7 cellular contexts compared by ENCODE assay signal in the genomic region with DNA sequence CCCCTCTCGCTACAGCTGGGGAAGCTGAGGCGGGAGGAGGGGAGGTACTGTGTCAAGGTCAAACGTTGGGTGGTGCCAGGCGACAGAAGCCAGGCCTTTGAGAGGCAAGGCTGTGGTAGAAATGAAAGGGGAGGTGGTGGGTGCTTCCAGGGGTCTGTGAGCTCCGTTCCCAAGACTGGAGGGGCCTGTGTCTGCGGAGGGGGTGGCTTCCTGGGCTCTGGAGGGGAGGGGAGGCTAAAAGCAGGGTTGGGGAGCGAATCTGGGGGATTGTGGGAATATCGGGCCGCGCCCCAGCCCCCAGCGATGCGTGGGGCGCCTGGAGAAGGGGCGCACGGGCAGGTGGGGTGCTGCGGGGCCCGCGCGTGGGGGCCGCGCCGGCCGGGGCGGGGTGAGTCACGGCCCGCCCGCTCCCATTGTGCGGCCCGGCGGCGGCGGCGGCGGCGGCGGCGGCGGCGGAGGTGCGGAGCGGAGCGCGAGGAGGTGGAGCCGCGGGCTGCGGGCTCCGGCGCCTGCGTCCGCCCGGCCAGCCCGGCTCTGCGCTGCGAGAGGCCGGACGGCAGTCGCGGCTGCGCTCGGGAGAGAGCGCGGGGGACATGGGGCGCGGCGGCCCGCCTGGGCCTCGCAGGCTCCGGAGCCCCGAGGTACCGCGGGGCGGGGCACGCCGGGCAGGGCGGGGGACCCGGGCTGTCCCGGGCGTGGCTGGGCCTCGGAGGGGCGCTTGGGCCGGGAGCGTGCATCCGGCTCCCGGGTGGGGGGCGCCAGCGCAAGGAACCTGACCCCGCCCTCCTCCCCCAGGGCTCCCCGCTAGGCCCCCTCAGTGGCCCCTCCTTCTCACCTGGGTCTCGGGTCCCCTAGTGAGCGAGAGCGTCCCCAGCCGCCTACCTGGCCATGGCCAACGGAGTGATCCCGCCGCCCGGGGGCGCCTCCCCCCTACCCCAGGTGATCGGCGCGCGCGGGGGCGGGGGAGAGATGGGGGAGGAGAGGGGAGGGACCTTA. TPM values are rescaled to one million over a fixed set of nuclear protein-coding genes. Genes with fewer than 3 reads are reported as not detected.
DNase-seq lines count a peak whose midpoint lies in the region; ATAC-seq and TF ChIP-seq lines count a peak whose summit lies in the region.

Gene SLC4A3 (plus strand): TSS at position 526 of the 996 bp plus-strand sequence. CDS start 363 bp downstream, at position 889.

- peaks cover 15% of the 10 kb centered on the region for H3K27me3 Mint-ChIP-seq in stimulated activated naive CD8-positive, alpha-beta T cell treated with anti-CD3 and anti-CD28 coated beads, Interleukin-15, Interleukin-2, amounts not matched to agents 100 ng/mL and 50 ng/mL, for 24 hours

- no peaks in the 10 kb centered on the region for H3K36me3 Mint-ChIP-seq in stimulated activated naive CD8-positive, alpha-beta T cell treated with anti-CD3 and anti-CD28 coated beads, Interleukin-15, Interleukin-2, amounts not matched to agents 100 ng/mL and 50 ng/mL, for 24 hours (ENCODE audit: low read depth)

- intact Hi-C loops in body of pancreas (cut with DNase I), result no loop called here

- no peaks in the 10 kb centered on the region for H3K9me3 ChIP-seq in body of pancreas
- no peaks in the 10 kb centered on the region for H3K9me3 ChIP-seq in iPS-18c (ENCODE audit: control insufficient read depth, insufficient read depth, low read length)

- H3K27me3 ChIP-seq in body of pancreas, result no peaks in the 10 kb centered on the region

- TF ChIP-seq CTCF in body of pancreas (IDR thresholded peaks at IDR 0.05), result no peak

- peak within 1 kb of the TSS; percentile 62 for H3K4me3 Mint-ChIP-seq in stimulated activated naive CD8-positive, alpha-beta T cell treated with anti-CD3 and anti-CD28 coated beads, Interleukin-15, Interleukin-2, amounts not matched to agents 100 ng/mL and 50 ng/mL, for 24 hours

- peaks cover 16% of the 10 kb centered on the region for H3K4me1 ChIP-seq in body of pancreas

- peak within 1 kb of the TSS in 3 of 4 donors; percentile 30 to 42 (median 34) for H3K27ac ChIP-seq in body of pancreas

- H3K4me1 Mint-ChIP-seq in stimulated activated naive CD8-positive, alpha-beta T cell treated with anti-CD3 and anti-CD28 coated beads, Interleukin-15, Interleukin-2, amounts not matched to agents 100 ng/mL and 50 ng/mL, for 24 hours (ENCODE audit: low read depth), result peaks cover 6% of the 10 kb centered on the region

- peak; percentile 41 for DNase-seq in G401 (ENCODE audit: low spot score)
- DNase-seq in NCI-H1105 (lab: John Stamatoyannopoulos, UW), result peak; percentile 14
- peak in 2 of 4 donors; percentile 33 to 44 for DNase-seq in body of pancreas
- DNase-seq in OCI-M1 (lab: John Stamatoyannopoulos, UW), result no peak
- DNase-seq in NCI-H2029 (lab: John Stamatoyannopoulos, UW), result no peak

- peak; percentile 82 for ATAC-seq in body of pancreas

- no peaks in the 10 kb centered on the region for H3K36me3 ChIP-seq in body of pancreas (replicated peaks in 1 of 2; ENCODE audit: insufficient read depth in 1 of 2, low read depth in 2 of 2)

- in situ Hi-C loops in G401 (cut with HindIII; ENCODE audit: low sequenced_read_pairs), result no loop called here

- 2 to 17% methylated on average over 11 to 89 of the region's 103 CpGs for WGBS in body of pancreas, 2 donors

- H3K4me3 ChIP-seq in body of pancreas, result peak within 1 kb of the TSS in 1 of 2 donors; percentile 37
- H3K4me3 ChIP-seq in iPS-18c (ENCODE audit: insufficient read depth, low read depth, low read length), result peak within 1 kb of the TSS; percentile 55

- no peaks in the 10 kb centered on the region for H3K9me3 Mint-ChIP-seq in stimulated activated naive CD8-positive, alpha-beta T cell treated with anti-CD3 and anti-CD28 coated beads, Interleukin-15, Interleukin-2, amounts not matched to agents 100 ng/mL and 50 ng/mL, for 24 hours

- TF ChIP-seq POLR2A in body of pancreas (IDR thresholded peaks at IDR 0.05), result no peak

- H3K27ac Mint-ChIP-seq in stimulated activated naive CD8-positive, alpha-beta T cell treated with anti-CD3 and anti-CD28 coated beads, Interleukin-15, Interleukin-2, amounts not matched to agents 100 ng/mL and 50 ng/mL, for 24 hours, result peak within 1 kb of the TSS; percentile 26

RNA-seq across cellular contexts. Expression of gene SLC4A3, which starts in this region (rescaled TPM):
- total RNA-seq in G401 (2014; rRNA removed; shearing (Covaris generic)), result 4.1 and 5.0 TPM in 2 replicates
- 10 to 100 TPM in 1 of 2 donors, 1 to 10 TPM in 1; 2.6 to 10.9 TPM for total RNA-seq in body of pancreas

Comparison
In these comparisons a context has a peak if more than half of its experiments do, and no peak if none do; other contexts are left out.
1. DNase-seq: peak in G401 (single experiment) and NCI-H1105 (single experiment); none in OCI-M1 (single experiment) and NCI-H2029 (single experiment).